18 cellular contexts compared by ENCODE assay signal in genomic region chr18:58892536-58892935, GRCh38. TPM values are rescaled to one million over a fixed set of nuclear protein-coding genes. Genes with fewer than 3 reads are reported as not detected.
A peak's percentile ranks its signal among the peaks of the same experiment; 100 is the strongest.
DNase-seq lines count a peak whose midpoint lies in the region; ATAC-seq and TF ChIP-seq lines count a peak whose summit lies in the region.
"Had no signal": no experiment of that assay in that cellular context is flagged by ENCODE, and none has a peak within 500 bp of the region (broad histone marks: within the 10 kb centered on the region; RNA-seq: fewer than 3 reads in every experiment).

No MANE protein-coding gene starts in this region.

- peak overlapping the region; percentile 47 to 77 (median 76); a peak in 6 of 7 replicates for H3K27ac Mint-ChIP-seq in H9
- H3K27ac Mint-ChIP-seq in progenitor cell of endocrine pancreas, result peak overlapping the region; percentile 83
- H3K27ac Mint-ChIP-seq: T-helper 2 cell treated with Interferon-gamma antibody and Interleukin-4, amounts not matched to agents 5 μg/mL and 100 μg/mL, for 36 hours had no signal

- H3K4me3 Mint-ChIP-seq in H9, result no peak overlapping the region
- no peak overlapping the region for H3K4me3 Mint-ChIP-seq in progenitor cell of endocrine pancreas (ENCODE audit: low read depth)
- H3K4me3 Mint-ChIP-seq: IgD-negative memory B cell; T-helper 2 cell treated with Interferon-gamma antibody and Interleukin-4, amounts not matched to agents 5 μg/mL and 100 μg/mL, for 36 hours had no signal

- DNase-seq in H9 (no peak), fibroblast of peridontal ligament (ENCODE audit: extremely low read depth) (peak; percentile 47), progenitor cell of endocrine pancreas (ENCODE audit: low spot score, unreplicated experiment) (no peak), activated T-cell treated with anti-CD3 and anti-CD28 coated beads for 4 hours (no peak), NCI-H2171 (lab: John Stamatoyannopoulos, UW) (no peak), left colon (no peak)
- DNase-seq: Caco-2; foreskin fibroblast; NCI-H1694 treated with DMSO at 0.1 percent for 48 hours; SHP77 treated with DMSO at 0.1 percent for 48 hours; stimulated activated CD4-positive, alpha-beta T cell treated with anti-CD3 and anti-CD28 coated beads, Interleukin-4, amount 100 ng/mL, for 24 hours had no signal

- no peak overlapping the region for H3K18ac ChIP-seq in H9 (ENCODE audit: insufficient read length, low read depth, low read length)

- H3K36me3 Mint-ChIP-seq in H9 (ENCODE audit: insufficient read depth in 1 of 3, low read depth in 3 of 3) (peaks cover 23 to 83% (median 68%) of the 10 kb centered on the region in 3 experiments; a peak in 6 of 7 replicates), progenitor cell of endocrine pancreas (ENCODE audit: insufficient read depth) (peaks cover 16% of the 10 kb centered on the region)

- intact Hi-C loops in left colon (cut with DNase I, micrococcal nuclease), result no loop called here

- H3K4me2 ChIP-seq in H9 (ENCODE audit: insufficient read depth, insufficient read length, low read length) (no peak overlapping the region), SU-DHL-6 (ENCODE audit: low read depth, low read length, poor library complexity, severe bottlenecking) (no peak overlapping the region)

- H3K27me3 ChIP-seq in H9 (ENCODE audit: insufficient read depth, low read length) (no peaks in the 10 kb centered on the region), SU-DHL-6 (ENCODE audit: low read length) (no peaks in the 10 kb centered on the region)

- H3K9me3 ChIP-seq in H9 (ENCODE audit: control insufficient read depth, low read depth, low read length), result no peaks in the 10 kb centered on the region
- H3K9me3 ChIP-seq in SU-DHL-6 (ENCODE audit: insufficient read depth, low read length), result no peaks in the 10 kb centered on the region
- H3K9me3 ChIP-seq: Caco-2 had no signal

- peaks cover 9% of the 10 kb centered on the region; the same call in 1 of the 2 replicates for H3K4me1 ChIP-seq in H9 (ENCODE audit: insufficient read depth, low read length)
- H3K4me1 ChIP-seq: Caco-2, parathyroid adenoma had no signal

- no peak overlapping the region for H4K5ac ChIP-seq in H9 (ENCODE audit: insufficient read length, low read depth, low read length)

- H2BK120ac ChIP-seq in H9 (ENCODE audit: low read depth, low read length, poor library complexity, severe bottlenecking), result no peak overlapping the region

- no peaks in the 10 kb centered on the region for H3K23me2 ChIP-seq in H9 (ENCODE audit: insufficient read length, low read depth, low read length, poor library complexity, severe bottlenecking)

- H3K56ac ChIP-seq in H9 (ENCODE audit: insufficient read length, low read depth, low read length), result no peak overlapping the region

- H3K27me3 Mint-ChIP-seq in H9 (ENCODE audit: low read depth) (no peaks in the 10 kb centered on the region), progenitor cell of endocrine pancreas (no peaks in the 10 kb centered on the region)
- H3K27me3 Mint-ChIP-seq: IgD-negative memory B cell had no signal

- no peak overlapping the region for H2BK12ac ChIP-seq in H9 (ENCODE audit: insufficient read length, low read depth, low read length)

- H3F3A ChIP-seq in SU-DHL-6 (ENCODE audit: insufficient read depth), result peaks cover 64% of the 10 kb centered on the region

- H3T11ph ChIP-seq in H9 (ENCODE audit: low read length), result no peak overlapping the region

- no peak overlapping the region for H3K4me3 ChIP-seq in SU-DHL-6 (ENCODE audit: insufficient read depth, low read length, poor library complexity, severe bottlenecking)
- H3K4me3 ChIP-seq: skin epidermis had no signal

- TF ChIP-seq CTCF in H9 (conservative IDR thresholded peaks at IDR 0.05), result no peak
- no peak for TF ChIP-seq CTCF in SU-DHL-6 (IDR thresholded peaks at IDR 0.05; ENCODE audit: insufficient read depth, low read length, poor library complexity, severe bottlenecking)
- TF ChIP-seq CTCF in progenitor cell of endocrine pancreas (IDR thresholded peaks at IDR 0.05; ENCODE audit: unreplicated experiment), result no peak

- WGBS in H9 (ENCODE audit: extremely low coverage, insufficient read length, low lambda C conversion rate), result no CpG with 5 or more reads among the region's 6 CpGs

- no peaks in the 10 kb centered on the region for H3K9me2 ChIP-seq in SU-DHL-6 (replicated peaks; ENCODE audit: insufficient read depth, low read length)

- no peak overlapping the region for H3K4ac ChIP-seq in H9 (ENCODE audit: low read depth, low read length)

- H3K79me2 ChIP-seq in H9 (ENCODE audit: insufficient read depth, low read length) (peaks cover 54% of the 10 kb centered on the region), SU-DHL-6 (ENCODE audit: insufficient read depth, low read length) (peaks cover 43% of the 10 kb centered on the region)

- H3K27ac ChIP-seq in H9 (ENCODE audit: insufficient read length, low read depth, low read length) (no peak overlapping the region), SU-DHL-6 (ENCODE audit: low read depth, low read length) (peak overlapping the region; percentile 35; the same call in 1 of the 2 replicates)
- H3K27ac ChIP-seq: parathyroid adenoma had no signal

- no peak overlapping the region for H4K91ac ChIP-seq in H9 (ENCODE audit: insufficient read length, low read depth, low read length)

- H3K4me1 Mint-ChIP-seq in H9 (peaks cover 52 to 57% of the 10 kb centered on the region in 2 experiments), progenitor cell of endocrine pancreas (ENCODE audit: low read depth) (peaks cover 28% of the 10 kb centered on the region)

- no peaks in the 10 kb centered on the region for H3K9me3 Mint-ChIP-seq in H9
- no peaks in the 10 kb centered on the region for H3K9me3 Mint-ChIP-seq in progenitor cell of endocrine pancreas (ENCODE audit: low read depth)
- H3K9me3 Mint-ChIP-seq: IgD-negative memory B cell; T-helper 2 cell treated with Interferon-gamma antibody and Interleukin-4, amounts not matched to agents 5 μg/mL and 100 μg/mL, for 36 hours had no signal

- H2AFZ ChIP-seq in H9 (ENCODE audit: low read length) (no peak overlapping the region), SU-DHL-6 (ENCODE audit: low read depth, low read length, severe bottlenecking) (no peak overlapping the region)
- H2AFZ ChIP-seq: parathyroid adenoma had no signal

- peaks cover 4% of the 10 kb centered on the region; the same call in 1 of the 2 replicates for H3K36me3 ChIP-seq in SU-DHL-6 (ENCODE audit: low read length)

- H2AK5ac ChIP-seq in H9 (ENCODE audit: insufficient read length, low read length), result no peak overlapping the region

- no peak for ATAC-seq in GM21528 (IDR thresholded peaks at IDR 0.05; ENCODE audit: low FRiP score, unreplicated experiment)
- no peak for ATAC-seq in left colon
- ATAC-seq: activated CD4-positive, CD25-positive, alpha-beta regulatory T cell treated with anti-CD3 and anti-CD28 coated beads, Interleukin-2, amount 50 U/mL, for 24 hours had no signal

- H4K8ac ChIP-seq in H9 (replicated peaks; ENCODE audit: insufficient read length, low read depth, low read length), result no peak overlapping the region

- peaks cover 5% of the 10 kb centered on the region for H3K79me1 ChIP-seq in H9 (ENCODE audit: insufficient read depth, low read depth, low read length, poor library complexity, severe bottlenecking)

- H2BK5ac ChIP-seq in H9 (ENCODE audit: insufficient read length, low read length), result no peak overlapping the region

- H3K23ac ChIP-seq in H9 (ENCODE audit: insufficient read length, low read depth, low read length), result no peak overlapping the region

- no peak overlapping the region for H2BK20ac ChIP-seq in H9 (ENCODE audit: low read depth, low read length, poor library complexity, severe bottlenecking)

- H2BK15ac ChIP-seq in H9 (ENCODE audit: low read depth, low read length), result no peak overlapping the region

- H3K9ac ChIP-seq in H9 (ENCODE audit: extremely low read depth, insufficient read length, low read length) (no peak overlapping the region), SU-DHL-6 (ENCODE audit: low read length) (no peak overlapping the region)
- H3K9ac ChIP-seq: parathyroid adenoma had no signal

- no peak overlapping the region for H3K14ac ChIP-seq in H9 (ENCODE audit: insufficient read depth, low read length)

- no peaks in the 10 kb centered on the region for H4K20me1 ChIP-seq in H9 (ENCODE audit: control insufficient read depth, insufficient read depth, insufficient read length)
- no peaks in the 10 kb centered on the region for H4K20me1 ChIP-seq in SU-DHL-6 (ENCODE audit: low read depth, low read length)

RNA-seq across cellular contexts. Expression of gene ZNF532, which starts 27.9 kb away (rescaled TPM):
- 254 and 258 TPM in 2 replicates for total RNA-seq in H9 (2021)
- 184 and 190 TPM in 2 replicates for total RNA-seq in progenitor cell of endocrine pancreas
- total RNA-seq in left colon, result 10 to 100 TPM in 1 of 2 donors, 1 to 10 TPM in 1; 7.1 to 17.2 TPM

Comparison
In these comparisons a context has a peak if more than half of its experiments do, and no peak if none do; other contexts are left out.
1. RNA of gene ZNF532, which starts 27.9 kb away (total RNA-seq): 254 to 258 TPM in H9 and 184 to 190 TPM in progenitor cell of endocrine pancreas; 7.1 to 17.2 TPM in left colon; every median in the first group is over 10 times any median in the second.